Comparison of ENCODE assay signal across 7 cellular contexts in genomic region chr9:123998970-123999621, GRCh38. TPM values are rescaled to one million over a fixed set of nuclear protein-coding genes. Genes with fewer than 3 reads are reported as not detected.
DNase-seq lines count a peak whose midpoint lies in the region; ATAC-seq lines count a peak whose summit lies in the region.

No MANE protein-coding gene starts in this region.

- H2BK12ac ChIP-seq in trophoblast cell (ENCODE audit: low read length): no peak overlapping the region

- no peak overlapping the region for H3K9ac ChIP-seq in HUES64 (ENCODE audit: low read depth, low read length)
- H3K9ac ChIP-seq in trophoblast cell (ENCODE audit: low read length): no peak overlapping the region

- peak overlapping the region; percentile 89 for H3K4me3 Mint-ChIP-seq in central memory CD8-positive, alpha-beta T cell

- no peak overlapping the region for H3K23ac ChIP-seq in trophoblast cell (ENCODE audit: low read length)

- H4K91ac ChIP-seq in trophoblast cell (ENCODE audit: low read depth, low read length): no peak overlapping the region

- peaks cover 98% of the 10 kb centered on the region for H3K27me3 Mint-ChIP-seq in central memory CD8-positive, alpha-beta T cell

- H3K4me1 Mint-ChIP-seq in central memory CD8-positive, alpha-beta T cell: peaks cover 35% of the 10 kb centered on the region

- peaks cover 1% of the 10 kb centered on the region for H3K36me3 Mint-ChIP-seq in central memory CD8-positive, alpha-beta T cell (ENCODE audit: insufficient read depth)

- no peaks in the 10 kb centered on the region for H3K9me3 Mint-ChIP-seq in central memory CD8-positive, alpha-beta T cell

- no peak overlapping the region for H3K27ac ChIP-seq in HUES64 (ENCODE audit: low read depth, low read length)
- no peak overlapping the region for H3K27ac ChIP-seq in trophoblast cell (ENCODE audit: low read depth, low read length)

- H3K4me1 ChIP-seq in HUES64 (ENCODE audit: insufficient read depth, low read length) (peaks cover 18% of the 10 kb centered on the region; the same call in 1 of the 2 replicates), trophoblast cell (ENCODE audit: control insufficient read depth in 1 of 2, insufficient read depth in 2 of 2, low read length in 2 of 2) (peaks cover 0 to 4% of the 10 kb centered on the region in 2 experiments)

- no peak overlapping the region for H2BK5ac ChIP-seq in trophoblast cell (ENCODE audit: low read depth, low read length, poor library complexity)

- no peaks in the 10 kb centered on the region for H3K79me2 ChIP-seq in trophoblast cell (ENCODE audit: control insufficient read depth, insufficient read depth, low read length, poor library complexity)

- H3K4me2 ChIP-seq in trophoblast cell (ENCODE audit: low read length): peak overlapping the region; percentile 44

- H3K4me3 ChIP-seq in HUES64 (ENCODE audit: low read length) (peak overlapping the region; percentile 29), trophoblast cell (ENCODE audit: low read depth, low read length) (no peak overlapping the region)

- no peak overlapping the region for H2AFZ ChIP-seq in trophoblast cell (ENCODE audit: insufficient read depth, low read length, poor library complexity)

- no peak for ATAC-seq in central memory CD8-positive, alpha-beta T cell (replicated peaks; ENCODE audit: extremely low read depth, poor library complexity, severe bottlenecking)
- ATAC-seq in HG02970 (IDR thresholded peaks at IDR 0.05; ENCODE audit: low FRiP score, unreplicated experiment) (no peak), GM19035 (IDR thresholded peaks at IDR 0.05; ENCODE audit: unreplicated experiment) (no peak)

- H4K12ac ChIP-seq in trophoblast cell (ENCODE audit: low read depth, low read length): no peak overlapping the region

- H3K9me3 ChIP-seq in HUES64 (ENCODE audit: insufficient read depth, low read depth, low read length) (no peaks in the 10 kb centered on the region), trophoblast cell (ENCODE audit: insufficient read depth, low read depth, low read length) (peaks cover 10% of the 10 kb centered on the region)

- H3K4ac ChIP-seq in trophoblast cell (ENCODE audit: low read depth, low read length): no peak overlapping the region

- no peak overlapping the region for H3K27ac Mint-ChIP-seq in central memory CD8-positive, alpha-beta T cell (ENCODE audit: low read depth)

- no peak overlapping the region for H4K8ac ChIP-seq in trophoblast cell (ENCODE audit: low read depth, low read length)

- no peak overlapping the region for H3K14ac ChIP-seq in trophoblast cell (ENCODE audit: low read length)

- H3K36me3 ChIP-seq in HUES64 (ENCODE audit: insufficient read depth, low read length): no peaks in the 10 kb centered on the region
- H3K36me3 ChIP-seq in trophoblast cell (ENCODE audit: control insufficient read depth in 1 of 2, insufficient read depth in 2 of 2, low read length in 2 of 2): no peaks in the 10 kb centered on the region

- WGBS in HUES64: 1% methylated on average over 43 of the region's 43 CpGs
- WGBS in trophoblast cell (ENCODE audit: extremely low coverage, insufficient coverage, insufficient read length): no CpG with 5 or more reads among the region's 43 CpGs

- no peak overlapping the region for H2AK5ac ChIP-seq in trophoblast cell (ENCODE audit: low read length)

- DNase-seq in ELR (ENCODE audit: low read depth): peak; percentile 30
- no peak for DNase-seq in central memory CD8-positive, alpha-beta T cell (ENCODE audit: low spot score in 2 of 2)
- DNase-seq in trophoblast cell: no peak
- DNase-seq in EL: no peak

- H3K27me3 ChIP-seq in HUES64 (ENCODE audit: insufficient read depth, low read length) (peaks cover 96% of the 10 kb centered on the region), trophoblast cell (ENCODE audit: insufficient read depth, low read length) (peaks cover 86% of the 10 kb centered on the region)

- no peak overlapping the region for H2BK120ac ChIP-seq in trophoblast cell (ENCODE audit: insufficient read depth, low read length, poor library complexity)

- no peak overlapping the region for H3K18ac ChIP-seq in trophoblast cell (ENCODE audit: low read length)

- no peaks in the 10 kb centered on the region for H3K79me1 ChIP-seq in trophoblast cell (ENCODE audit: low read length)

RNA-seq across cellular contexts. Expression of gene LHX2, which starts 12.5 kb away (rescaled TPM):
- polyA plus RNA-seq in HUES64 (2013, experiment 1 of 2): 0.95 TPM
- 0.89 TPM for polyA plus RNA-seq in HUES64 (2013, experiment 2 of 2)
- 0.21 and 0.32 TPM in 2 replicates for polyA plus RNA-seq in trophoblast cell (2013)
